ENCODE assay signal across 22 cellular contexts in the genomic region with DNA sequence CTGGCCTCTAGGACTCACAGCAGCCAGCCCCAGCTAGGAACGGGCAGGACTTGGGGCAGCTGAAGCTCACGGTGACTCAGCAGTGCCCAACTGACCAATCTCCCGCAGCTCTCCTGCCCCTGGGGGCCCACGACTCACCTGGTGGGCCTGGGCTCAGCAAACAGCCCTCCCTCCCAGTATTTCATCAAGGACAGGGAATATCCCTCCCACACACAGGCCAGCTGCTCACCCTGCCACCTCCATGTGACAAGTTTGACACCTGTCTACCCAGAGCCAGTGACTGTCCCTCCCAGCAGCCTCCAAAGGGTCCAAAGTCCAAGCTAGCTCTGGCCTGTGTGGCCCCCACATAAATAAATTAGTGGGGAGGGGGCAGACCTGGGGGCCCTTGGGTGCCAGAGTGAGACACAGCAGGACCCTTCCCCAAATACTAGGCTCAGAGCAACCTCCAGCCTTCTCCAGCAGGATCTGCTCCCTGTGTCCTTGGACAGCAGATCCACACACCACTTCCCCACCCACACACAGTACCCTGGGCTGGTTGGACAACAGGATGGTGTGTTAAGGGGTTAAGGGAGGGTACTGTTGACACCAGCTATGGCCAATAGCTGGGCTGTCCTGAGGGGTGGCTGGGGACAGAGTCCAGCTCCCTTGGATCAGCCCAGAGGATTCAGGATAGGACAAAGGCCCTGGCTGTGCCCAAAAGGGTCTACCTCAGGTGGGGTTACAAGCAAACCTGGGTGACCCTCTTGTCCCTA. TPM values are rescaled to one million over a fixed set of nuclear protein-coding genes. Genes with fewer than 3 reads are reported as not detected.
A peak's percentile ranks its signal among the peaks of the same experiment; 100 is the strongest.
DNase-seq lines count a peak whose midpoint lies in the region; ATAC-seq lines count a peak whose summit lies in the region.
"Had no signal": no experiment of that assay in that cellular context is flagged by ENCODE, and none has a peak within 500 bp of the region (broad histone marks: within the 10 kb centered on the region; RNA-seq: fewer than 3 reads in every experiment).

No MANE protein-coding gene starts in this region.

- peaks cover 37 to 74% of the 10 kb centered on the region in 2 experiments for H3K27me3 ChIP-seq in mesenchymal stem cell (ENCODE audit: control insufficient read depth in 1 of 2, insufficient read depth in 1 of 2, low read length in 2 of 2)

- peaks cover 4% of the 10 kb centered on the region for H3K27me3 Mint-ChIP-seq in activated T-helper 17 cell treated with anti-CD3 and anti-CD28 coated beads, Interleukin-2, amount 50 U/mL, for 72 hours

- H3K18ac ChIP-seq in mesenchymal stem cell (ENCODE audit: low read depth in 1 of 2, low read length in 2 of 2): no peak overlapping the region

- H3K27ac ChIP-seq in mesenchymal stem cell (ENCODE audit: low read length, poor library complexity, severe bottlenecking): no peak overlapping the region
- H3K27ac ChIP-seq: Peyer's patch, SK-N-MC, thoracic aorta had no signal

- no peaks in the 10 kb centered on the region for H3K4me1 Mint-ChIP-seq in activated T-helper 17 cell treated with anti-CD3 and anti-CD28 coated beads, Interleukin-2, amount 50 U/mL, for 72 hours

- DNase-seq in COLO668 (lab: John Stamatoyannopoulos, UW; ENCODE audit: unreplicated experiment) (peak; percentile 53), HuH-7 (ENCODE audit: low spot score) (peak; percentile 75), mesenchymal stem cell (no peak), nucleus accumbens (lab: John Stamatoyannopoulos, UW) (no peak), NCI-H526 treated with DMSO at 0.1 percent for 48 hours (lab: John Stamatoyannopoulos, UW) (no peak)
- DNase-seq in activated CD4-positive, alpha-beta T cell treated with anti-CD3 and anti-CD28 coated beads for 4 hours: no peak
- DNase-seq: cortex of kidney, NCI-H1694, retina had no signal

- H3K36me3 ChIP-seq in mesenchymal stem cell (ENCODE audit: control insufficient read depth in 1 of 2, insufficient read depth in 2 of 2, low read depth in 1 of 2, low read length in 2 of 2): no peaks in the 10 kb centered on the region
- H3K36me3 ChIP-seq: Peyer's patch, thoracic aorta had no signal

- H3K4me3 Mint-ChIP-seq in activated T-helper 17 cell treated with anti-CD3 and anti-CD28 coated beads, Interleukin-2, amount 50 U/mL, for 72 hours: peak overlapping the region; percentile 29
- H3K4me3 Mint-ChIP-seq: activated naive CD8-positive, alpha-beta T cell treated with anti-CD3 and anti-CD28 coated beads for 36 hours; brain; CD4-positive, alpha-beta T cell had no signal

- H2AK5ac ChIP-seq in mesenchymal stem cell (ENCODE audit: low read length, severe bottlenecking): no peak overlapping the region

- no peak overlapping the region for H2AFZ ChIP-seq in mesenchymal stem cell (ENCODE audit: low read depth, low read length)

- H4K91ac ChIP-seq in mesenchymal stem cell (ENCODE audit: low read length): peak overlapping the region; percentile 49

- no peak overlapping the region for H2BK12ac ChIP-seq in mesenchymal stem cell (ENCODE audit: low read length in 2 of 2)

- H3K36me3 Mint-ChIP-seq in activated T-helper 17 cell treated with anti-CD3 and anti-CD28 coated beads, Interleukin-2, amount 50 U/mL, for 72 hours (ENCODE audit: low read depth): no peaks in the 10 kb centered on the region
- H3K36me3 Mint-ChIP-seq: activated naive CD8-positive, alpha-beta T cell treated with anti-CD3 and anti-CD28 coated beads for 36 hours; brain had no signal

- H2BK120ac ChIP-seq in mesenchymal stem cell (ENCODE audit: low read depth, low read length): no peak overlapping the region

- WGBS in mesenchymal stem cell: 47% methylated on average over 4 of the region's 4 CpGs

- no peak overlapping the region for H3K9ac ChIP-seq in mesenchymal stem cell (ENCODE audit: low read length)

- no peak overlapping the region for H3K4me3 ChIP-seq in mesenchymal stem cell (ENCODE audit: insufficient read depth in 1 of 2, low read depth in 1 of 2, low read length in 2 of 2)

- no peak overlapping the region for H4K8ac ChIP-seq in mesenchymal stem cell (ENCODE audit: low read length)

- no peak overlapping the region for H3K4me2 ChIP-seq in mesenchymal stem cell (ENCODE audit: low read length, poor library complexity, severe bottlenecking)

- H3K4ac ChIP-seq in mesenchymal stem cell (ENCODE audit: low read depth in 1 of 2, low read length in 2 of 2): no peak overlapping the region

- no peaks in the 10 kb centered on the region for H3K79me1 ChIP-seq in mesenchymal stem cell (replicated peaks; ENCODE audit: low read length, poor library complexity, severe bottlenecking)

- no peak for ATAC-seq in activated T-helper 17 cell treated with anti-CD3 and anti-CD28 coated beads, Interleukin-2, amount 50 U/mL, for 72 hours (replicated peaks)
- no peak for ATAC-seq in GM18858 (IDR thresholded peaks at IDR 0.05; ENCODE audit: unreplicated experiment)

- H2BK15ac ChIP-seq in mesenchymal stem cell (ENCODE audit: low read depth, poor library complexity, severe bottlenecking): no peak overlapping the region

- H2BK5ac ChIP-seq in mesenchymal stem cell (ENCODE audit: low read depth, low read length, poor library complexity, severe bottlenecking): no peak overlapping the region

- H3K9me3 ChIP-seq in mesenchymal stem cell (ENCODE audit: control insufficient read depth, low read length): no peaks in the 10 kb centered on the region
- H3K9me3 ChIP-seq: Peyer's patch, thoracic aorta had no signal

- peak overlapping the region in 1 of 2 experiments; percentile 11 for H3K14ac ChIP-seq in mesenchymal stem cell (ENCODE audit: low read length in 2 of 2)

- no peak overlapping the region for H3K27ac Mint-ChIP-seq in activated T-helper 17 cell treated with anti-CD3 and anti-CD28 coated beads, Interleukin-2, amount 50 U/mL, for 72 hours
- H3K27ac Mint-ChIP-seq: activated naive CD8-positive, alpha-beta T cell treated with anti-CD3 and anti-CD28 coated beads for 36 hours; brain had no signal

- peaks cover 11% of the 10 kb centered on the region for H3K4me1 ChIP-seq in mesenchymal stem cell (ENCODE audit: control insufficient read depth, insufficient read depth, low read depth, low read length)

- H3K23ac ChIP-seq in mesenchymal stem cell (ENCODE audit: low read length in 2 of 2): no peak overlapping the region

- H3K9me3 Mint-ChIP-seq in activated T-helper 17 cell treated with anti-CD3 and anti-CD28 coated beads, Interleukin-2, amount 50 U/mL, for 72 hours: no peaks in the 10 kb centered on the region
- H3K9me3 Mint-ChIP-seq: activated naive CD8-positive, alpha-beta T cell treated with anti-CD3 and anti-CD28 coated beads for 36 hours; brain; CD4-positive, alpha-beta T cell had no signal

RNA-seq across cellular contexts. Expression of a gene that starts 4.3 kb away (rescaled TPM):
- not detected for total RNA-seq in activated T-helper 17 cell treated with anti-CD3 and anti-CD28 coated beads, Interleukin-2, amount 50 U/mL, for 72 hours
- polyA plus RNA-seq in mesenchymal stem cell (2013, experiment 1 of 2): not detected
- not detected for polyA plus RNA-seq in mesenchymal stem cell (2013, experiment 2 of 2)
- total RNA-seq: activated CD8-positive, alpha-beta memory T cell treated with anti-CD3 and anti-CD28 coated beads for 36 hours; H7; MCF 10A; mononuclear cell; Peyer's patch had no signal

RNA-seq across cellular contexts. Expression of a gene that starts 9.4 kb away (rescaled TPM):
- total RNA-seq in activated T-helper 17 cell treated with anti-CD3 and anti-CD28 coated beads, Interleukin-2, amount 50 U/mL, for 72 hours: under 1 TPM in 1 of 2 donors, not detected in 1; 0.71 TPM
- 0.01 TPM for polyA plus RNA-seq in mesenchymal stem cell (2013, experiment 1 of 2)
- 0.03 TPM for polyA plus RNA-seq in mesenchymal stem cell (2013, experiment 2 of 2)
- total RNA-seq: MCF 10A, mononuclear cell had no signal
- polyA plus RNA-seq: keratinocyte had no signal

RNA-seq across cellular contexts. Expression of a gene that starts 40.3 kb away (rescaled TPM):
- total RNA-seq in activated T-helper 17 cell treated with anti-CD3 and anti-CD28 coated beads, Interleukin-2, amount 50 U/mL, for 72 hours: 100 to 1,000 TPM; 283 to 392 TPM
- 474 TPM for polyA plus RNA-seq in mesenchymal stem cell (2013, experiment 1 of 2)
- 480 TPM for polyA plus RNA-seq in mesenchymal stem cell (2013, experiment 2 of 2)

RNA-seq across cellular contexts. Expression of a gene that starts 40.6 kb away (rescaled TPM):
- total RNA-seq in activated T-helper 17 cell treated with anti-CD3 and anti-CD28 coated beads, Interleukin-2, amount 50 U/mL, for 72 hours: 1 to 10 TPM in 1 of 2 donors, not detected in 1; 1.5 TPM
- polyA plus RNA-seq in mesenchymal stem cell (2013, experiment 1 of 2): 23.6 TPM
- polyA plus RNA-seq in mesenchymal stem cell (2013, experiment 2 of 2): 23.0 TPM

Comparison
In these comparisons a context has a peak if more than half of its experiments do, and no peak if none do; other contexts are left out.
1. DNase-seq: peak in COLO668 (single experiment) and HuH-7 (single experiment); none in mesenchymal stem cell (single experiment), nucleus accumbens (0 of 56), NCI-H526 treated with DMSO at 0.1 percent for 48 hours (single experiment) and activated CD4-positive, alpha-beta T cell treated with anti-CD3 and anti-CD28 coated beads for 4 hours (0 of 2).